In the genomic region with DNA sequence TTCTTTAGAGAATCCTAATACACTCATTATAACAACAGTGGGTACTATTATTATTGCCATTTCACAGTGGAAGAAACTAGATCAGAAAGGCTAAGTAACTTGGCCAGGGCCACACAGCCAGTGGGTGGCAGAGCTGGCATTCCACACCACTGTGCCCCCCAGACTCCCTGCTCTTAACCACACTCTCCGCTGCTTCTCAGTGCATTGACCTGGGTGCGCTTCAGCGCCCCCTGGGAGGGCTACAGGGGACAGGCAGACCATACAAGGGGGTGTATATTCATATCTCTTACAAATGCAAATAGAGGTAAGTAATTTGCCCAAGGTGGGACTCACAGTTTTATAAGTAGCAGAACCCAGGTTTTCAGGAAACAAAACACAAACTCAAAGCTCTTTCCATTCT, we compare ENCODE assay signal across 10 cellular contexts.
A peak's percentile ranks its signal among the peaks of the same experiment; 100 is the strongest.
DNase-seq lines count a peak whose midpoint lies in the region; ATAC-seq and TF ChIP-seq lines count a peak whose summit lies in the region.
"Had no signal": no experiment of that assay in that cellular context is flagged by ENCODE, and none has a peak within 500 bp of the region (broad histone marks: within the 10 kb centered on the region; RNA-seq: fewer than 3 reads in every experiment).

No MANE protein-coding gene starts in this region.

- H3K27me3 ChIP-seq in CD8-positive, alpha-beta T cell (ENCODE audit: insufficient read depth, low read length) = no peaks in the 10 kb centered on the region
- no peaks in the 10 kb centered on the region for H3K27me3 ChIP-seq in hepatocyte

- H2AFZ ChIP-seq in hepatocyte = no peak overlapping the region

- H3K27me3 Mint-ChIP-seq in CD8-positive, alpha-beta T cell (ENCODE audit: low read depth) = no peaks in the 10 kb centered on the region

- no peaks in the 10 kb centered on the region for H3K9me3 Mint-ChIP-seq in CD8-positive, alpha-beta T cell

- 82% methylated on average over 3 of the region's 3 CpGs for WGBS in hepatocyte (ENCODE audit: low lambda C conversion rate, missing lambda C conversion rate)

- H3K27ac ChIP-seq in CD8-positive, alpha-beta T cell (ENCODE audit: low read depth, low read length) = no peak overlapping the region
- no peak overlapping the region for H3K27ac ChIP-seq in hepatocyte
- H3K27ac ChIP-seq: HL-60 had no signal

- H3K4me2 ChIP-seq in hepatocyte = no peak overlapping the region

- no peaks in the 10 kb centered on the region for H4K20me1 ChIP-seq in hepatocyte (ENCODE audit: insufficient read depth, poor library complexity, severe bottlenecking)

- H3K79me2 ChIP-seq in hepatocyte = no peaks in the 10 kb centered on the region

- intact Hi-C loops in CD8-positive, alpha-beta T cell (cut with DNase I, micrococcal nuclease) = loop anchor here (1.0 to 5.0 kb wide), 3 partner anchors 35 to 78 kb away; a partner anchor contains a TSS

- no peaks in the 10 kb centered on the region for H3K9me2 ChIP-seq in hepatocyte (replicated peaks; ENCODE audit: insufficient read depth)

- POLR2A ChIA-PET in CD8-positive, alpha-beta T cell (lab: Charles Lee) = no interaction called here

- H3K9me3 ChIP-seq in CD8-positive, alpha-beta T cell (ENCODE audit: low read length) = no peaks in the 10 kb centered on the region
- no peaks in the 10 kb centered on the region for H3K9me3 ChIP-seq in hepatocyte (ENCODE audit: low read depth)

- H3K4me1 ChIP-seq in CD8-positive, alpha-beta T cell (ENCODE audit: insufficient read depth, low read length) = no peaks in the 10 kb centered on the region
- H3K4me1 ChIP-seq in hepatocyte (ENCODE audit: insufficient read depth) = no peaks in the 10 kb centered on the region

- H3K4me1 Mint-ChIP-seq in CD8-positive, alpha-beta T cell (ENCODE audit: low read depth) = peaks cover 14% of the 10 kb centered on the region

- TF ChIP-seq CTCF in CD8-positive, alpha-beta T cell (IDR thresholded peaks at IDR 0.05) = peak; percentile 37
- TF ChIP-seq CTCF in hepatocyte (IDR thresholded peaks at IDR 0.05; ENCODE audit: poor library complexity) = peak; percentile 13

- H3K4me3 Mint-ChIP-seq in CD8-positive, alpha-beta T cell = no peak overlapping the region

- ATAC-seq in CD8-positive, alpha-beta T cell = peak; percentile 73
- ATAC-seq in GM21515 (IDR thresholded peaks at IDR 0.05; ENCODE audit: unreplicated experiment) (peak; percentile 55), HG03521 (IDR thresholded peaks at IDR 0.05; ENCODE audit: unreplicated experiment) (no peak), GM18870 (IDR thresholded peaks at IDR 0.05; ENCODE audit: unreplicated experiment) (no peak)

- H3K27ac Mint-ChIP-seq in CD8-positive, alpha-beta T cell = no peak overlapping the region

- CTCF ChIA-PET in CD8-positive, alpha-beta T cell (lab: Charles Lee) = interaction anchor here (0.6 to 2.2 kb wide), 4 partner anchors 22 to 108 kb away, joined by 3 to 9 read pairs (median 3); no protein-coding TSS in a partner anchor

- H3K36me3 Mint-ChIP-seq in CD8-positive, alpha-beta T cell = peaks cover 39% of the 10 kb centered on the region

- H3K36me3 ChIP-seq in CD8-positive, alpha-beta T cell (ENCODE audit: insufficient read depth, low read length) = no peaks in the 10 kb centered on the region
- H3K36me3 ChIP-seq in hepatocyte (replicated peaks; ENCODE audit: insufficient read depth, low read depth) = no peaks in the 10 kb centered on the region

- no peak overlapping the region for H3K4me3 ChIP-seq in CD8-positive, alpha-beta T cell (ENCODE audit: low read depth, low read length)
- H3K4me3 ChIP-seq in hepatocyte = no peak overlapping the region

- peak in 4 of 7 experiments; percentile 23 to 59 (median 39) for DNase-seq in CD8-positive, alpha-beta T cell
- DNase-seq in SW480 (ENCODE audit: low spot score) = peak; percentile 15
- no peak for DNase-seq in hepatocyte (ENCODE audit: low spot score)
- no peak for DNase-seq in GM19238 (ENCODE audit: insufficient read length, low spot score)
- no peak for DNase-seq in COR-L47 (lab: John Stamatoyannopoulos, UW)
- DNase-seq: central memory CD4-positive, alpha-beta T cell had no signal

Comparison
In these comparisons a context has a peak if more than half of its experiments do, and no peak if none do; other contexts are left out.
1. ATAC-seq: peak in CD8-positive, alpha-beta T cell (single experiment) and GM21515 (single experiment); none in HG03521 (single experiment) and GM18870 (single experiment).
2. DNase-seq: peak in CD8-positive, alpha-beta T cell (4 of 7) and SW480 (single experiment); none in hepatocyte (single experiment), GM19238 (single experiment) and COR-L47 (single experiment).